ENCODE assay signal across 1 cellular context in the genomic region with DNA sequence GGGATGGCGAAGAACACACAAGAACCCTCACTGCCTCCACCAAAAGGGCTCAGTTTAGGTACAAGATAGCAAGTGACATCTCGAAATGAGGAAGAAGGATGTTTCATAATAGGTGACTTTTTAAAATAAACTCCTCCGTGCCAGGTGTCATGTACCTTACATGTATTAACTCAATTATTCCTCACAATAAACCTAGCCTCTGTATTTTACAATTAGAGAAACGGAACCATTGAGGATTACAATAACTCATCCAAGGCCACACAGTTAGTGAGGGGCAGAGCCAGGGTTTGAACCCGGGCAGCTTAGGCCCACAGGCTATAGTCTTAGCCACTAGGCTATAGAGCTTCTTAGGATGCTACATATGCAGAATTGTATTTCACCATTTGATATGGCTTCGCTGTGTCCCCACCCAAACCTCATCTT.
TF ChIP-seq lines count a peak whose summit lies in the region.

No MANE protein-coding gene starts in this region.

TF ChIP-seq in WTC11, 78 proteins besides CTCF, POLR2A, EP300 and RAD21 (continued from another document):
- TF ChIP-seq, protein P1, sequence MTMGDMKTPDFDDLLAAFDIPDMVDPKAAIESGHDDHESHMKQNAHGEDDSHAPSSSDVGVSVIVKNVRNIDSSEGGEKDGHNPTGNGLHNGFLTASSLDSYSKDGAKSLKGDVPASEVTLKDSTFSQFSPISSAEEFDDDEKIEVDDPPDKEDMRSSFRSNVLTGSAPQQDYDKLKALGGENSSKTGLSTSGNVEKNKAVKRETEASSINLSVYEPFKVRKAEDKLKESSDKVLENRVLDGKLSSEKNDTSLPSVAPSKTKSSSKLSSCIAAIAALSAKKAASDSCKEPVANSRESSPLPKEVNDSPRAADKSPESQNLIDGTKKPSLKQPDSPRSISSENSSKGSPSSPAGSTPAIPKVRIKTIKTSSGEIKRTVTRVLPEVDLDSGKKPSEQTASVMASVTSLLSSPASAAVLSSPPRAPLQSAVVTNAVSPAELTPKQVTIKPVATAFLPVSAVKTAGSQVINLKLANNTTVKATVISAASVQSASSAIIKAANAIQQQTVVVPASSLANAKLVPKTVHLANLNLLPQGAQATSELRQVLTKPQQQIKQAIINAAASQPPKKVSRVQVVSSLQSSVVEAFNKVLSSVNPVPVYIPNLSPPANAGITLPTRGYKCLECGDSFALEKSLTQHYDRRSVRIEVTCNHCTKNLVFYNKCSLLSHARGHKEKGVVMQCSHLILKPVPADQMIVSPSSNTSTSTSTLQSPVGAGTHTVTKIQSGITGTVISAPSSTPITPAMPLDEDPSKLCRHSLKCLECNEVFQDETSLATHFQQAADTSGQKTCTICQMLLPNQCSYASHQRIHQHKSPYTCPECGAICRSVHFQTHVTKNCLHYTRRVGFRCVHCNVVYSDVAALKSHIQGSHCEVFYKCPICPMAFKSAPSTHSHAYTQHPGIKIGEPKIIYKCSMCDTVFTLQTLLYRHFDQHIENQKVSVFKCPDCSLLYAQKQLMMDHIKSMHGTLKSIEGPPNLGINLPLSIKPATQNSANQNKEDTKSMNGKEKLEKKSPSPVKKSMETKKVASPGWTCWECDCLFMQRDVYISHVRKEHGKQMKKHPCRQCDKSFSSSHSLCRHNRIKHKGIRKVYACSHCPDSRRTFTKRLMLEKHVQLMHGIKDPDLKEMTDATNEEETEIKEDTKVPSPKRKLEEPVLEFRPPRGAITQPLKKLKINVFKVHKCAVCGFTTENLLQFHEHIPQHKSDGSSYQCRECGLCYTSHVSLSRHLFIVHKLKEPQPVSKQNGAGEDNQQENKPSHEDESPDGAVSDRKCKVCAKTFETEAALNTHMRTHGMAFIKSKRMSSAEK (CRISPR knock-in tag; IDR thresholded peaks at IDR 0.05; ENCODE audit: borderline replicate concordance), result peak; percentile 89; the same call in 1 of the 2 replicates
- TF ChIP-seq NFYB (CRISPR knock-in tag; conservative IDR thresholded peaks at IDR 0.05; ENCODE audit: low read depth) (no peak), NFATC4 (CRISPR knock-in tag; IDR thresholded peaks at IDR 0.05) (peak; percentile 83), OVOL2 (CRISPR knock-in tag; IDR thresholded peaks at IDR 0.05; ENCODE audit: borderline replicate concordance) (no peak), PRRX2 (CRISPR knock-in tag; IDR thresholded peaks at IDR 0.05) (peak; percentile 68; the same call in 1 of the 2 replicates), EMX1 (CRISPR knock-in tag; IDR thresholded peaks at IDR 0.05) (peak; percentile 86), ZNF317 (CRISPR knock-in tag; IDR thresholded peaks at IDR 0.05; ENCODE audit: borderline replicate concordance, low read depth) (no peak), SMAD3 (CRISPR knock-in tag; IDR thresholded peaks at IDR 0.05; ENCODE audit: borderline replicate concordance) (no peak), IRF2 (CRISPR knock-in tag; IDR thresholded peaks at IDR 0.05; ENCODE audit: borderline replicate concordance, low read depth) (no peak), MXD4 (CRISPR knock-in tag; IDR thresholded peaks at IDR 0.05; ENCODE audit: borderline replicate concordance) (no peak), SMAD4 (CRISPR knock-in tag; IDR thresholded peaks at IDR 0.05) (no peak), CREB1 (CRISPR knock-in tag; IDR thresholded peaks at IDR 0.05) (no peak), FOXP1 (CRISPR knock-in tag; IDR thresholded peaks at IDR 0.05; ENCODE audit: borderline replicate concordance) (no peak)
- TF ChIP-seq, protein P2, sequence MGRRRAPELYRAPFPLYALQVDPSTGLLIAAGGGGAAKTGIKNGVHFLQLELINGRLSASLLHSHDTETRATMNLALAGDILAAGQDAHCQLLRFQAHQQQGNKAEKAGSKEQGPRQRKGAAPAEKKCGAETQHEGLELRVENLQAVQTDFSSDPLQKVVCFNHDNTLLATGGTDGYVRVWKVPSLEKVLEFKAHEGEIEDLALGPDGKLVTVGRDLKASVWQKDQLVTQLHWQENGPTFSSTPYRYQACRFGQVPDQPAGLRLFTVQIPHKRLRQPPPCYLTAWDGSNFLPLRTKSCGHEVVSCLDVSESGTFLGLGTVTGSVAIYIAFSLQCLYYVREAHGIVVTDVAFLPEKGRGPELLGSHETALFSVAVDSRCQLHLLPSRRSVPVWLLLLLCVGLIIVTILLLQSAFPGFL (CRISPR knock-in tag; IDR thresholded peaks at IDR 0.05; ENCODE audit: borderline replicate concordance), result no peak
- TF ChIP-seq, protein P3, sequence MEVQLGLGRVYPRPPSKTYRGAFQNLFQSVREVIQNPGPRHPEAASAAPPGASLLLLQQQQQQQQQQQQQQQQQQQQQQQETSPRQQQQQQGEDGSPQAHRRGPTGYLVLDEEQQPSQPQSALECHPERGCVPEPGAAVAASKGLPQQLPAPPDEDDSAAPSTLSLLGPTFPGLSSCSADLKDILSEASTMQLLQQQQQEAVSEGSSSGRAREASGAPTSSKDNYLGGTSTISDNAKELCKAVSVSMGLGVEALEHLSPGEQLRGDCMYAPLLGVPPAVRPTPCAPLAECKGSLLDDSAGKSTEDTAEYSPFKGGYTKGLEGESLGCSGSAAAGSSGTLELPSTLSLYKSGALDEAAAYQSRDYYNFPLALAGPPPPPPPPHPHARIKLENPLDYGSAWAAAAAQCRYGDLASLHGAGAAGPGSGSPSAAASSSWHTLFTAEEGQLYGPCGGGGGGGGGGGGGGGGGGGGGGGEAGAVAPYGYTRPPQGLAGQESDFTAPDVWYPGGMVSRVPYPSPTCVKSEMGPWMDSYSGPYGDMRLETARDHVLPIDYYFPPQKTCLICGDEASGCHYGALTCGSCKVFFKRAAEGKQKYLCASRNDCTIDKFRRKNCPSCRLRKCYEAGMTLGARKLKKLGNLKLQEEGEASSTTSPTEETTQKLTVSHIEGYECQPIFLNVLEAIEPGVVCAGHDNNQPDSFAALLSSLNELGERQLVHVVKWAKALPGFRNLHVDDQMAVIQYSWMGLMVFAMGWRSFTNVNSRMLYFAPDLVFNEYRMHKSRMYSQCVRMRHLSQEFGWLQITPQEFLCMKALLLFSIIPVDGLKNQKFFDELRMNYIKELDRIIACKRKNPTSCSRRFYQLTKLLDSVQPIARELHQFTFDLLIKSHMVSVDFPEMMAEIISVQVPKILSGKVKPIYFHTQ (CRISPR knock-in tag; IDR thresholded peaks at IDR 0.05), result 0 out of 2 replicates have a peak, but pooled peaks have one; percentile 63
- TF ChIP-seq, protein P4, sequence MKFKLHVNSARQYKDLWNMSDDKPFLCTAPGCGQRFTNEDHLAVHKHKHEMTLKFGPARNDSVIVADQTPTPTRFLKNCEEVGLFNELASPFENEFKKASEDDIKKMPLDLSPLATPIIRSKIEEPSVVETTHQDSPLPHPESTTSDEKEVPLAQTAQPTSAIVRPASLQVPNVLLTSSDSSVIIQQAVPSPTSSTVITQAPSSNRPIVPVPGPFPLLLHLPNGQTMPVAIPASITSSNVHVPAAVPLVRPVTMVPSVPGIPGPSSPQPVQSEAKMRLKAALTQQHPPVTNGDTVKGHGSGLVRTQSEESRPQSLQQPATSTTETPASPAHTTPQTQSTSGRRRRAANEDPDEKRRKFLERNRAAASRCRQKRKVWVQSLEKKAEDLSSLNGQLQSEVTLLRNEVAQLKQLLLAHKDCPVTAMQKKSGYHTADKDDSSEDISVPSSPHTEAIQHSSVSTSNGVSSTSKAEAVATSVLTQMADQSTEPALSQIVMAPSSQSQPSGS (CRISPR knock-in tag; IDR thresholded peaks at IDR 0.05; ENCODE audit: borderline replicate concordance, low read depth), result no peak
- TF ChIP-seq, protein P5, sequence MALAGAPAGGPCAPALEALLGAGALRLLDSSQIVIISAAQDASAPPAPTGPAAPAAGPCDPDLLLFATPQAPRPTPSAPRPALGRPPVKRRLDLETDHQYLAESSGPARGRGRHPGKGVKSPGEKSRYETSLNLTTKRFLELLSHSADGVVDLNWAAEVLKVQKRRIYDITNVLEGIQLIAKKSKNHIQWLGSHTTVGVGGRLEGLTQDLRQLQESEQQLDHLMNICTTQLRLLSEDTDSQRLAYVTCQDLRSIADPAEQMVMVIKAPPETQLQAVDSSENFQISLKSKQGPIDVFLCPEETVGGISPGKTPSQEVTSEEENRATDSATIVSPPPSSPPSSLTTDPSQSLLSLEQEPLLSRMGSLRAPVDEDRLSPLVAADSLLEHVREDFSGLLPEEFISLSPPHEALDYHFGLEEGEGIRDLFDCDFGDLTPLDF (CRISPR knock-in tag; IDR thresholded peaks at IDR 0.05), result no peak
- TF ChIP-seq, protein P6, sequence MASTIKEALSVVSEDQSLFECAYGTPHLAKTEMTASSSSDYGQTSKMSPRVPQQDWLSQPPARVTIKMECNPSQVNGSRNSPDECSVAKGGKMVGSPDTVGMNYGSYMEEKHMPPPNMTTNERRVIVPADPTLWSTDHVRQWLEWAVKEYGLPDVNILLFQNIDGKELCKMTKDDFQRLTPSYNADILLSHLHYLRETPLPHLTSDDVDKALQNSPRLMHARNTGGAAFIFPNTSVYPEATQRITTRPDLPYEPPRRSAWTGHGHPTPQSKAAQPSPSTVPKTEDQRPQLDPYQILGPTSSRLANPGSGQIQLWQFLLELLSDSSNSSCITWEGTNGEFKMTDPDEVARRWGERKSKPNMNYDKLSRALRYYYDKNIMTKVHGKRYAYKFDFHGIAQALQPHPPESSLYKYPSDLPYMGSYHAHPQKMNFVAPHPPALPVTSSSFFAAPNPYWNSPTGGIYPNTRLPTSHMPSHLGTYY (CRISPR knock-in tag; IDR thresholded peaks at IDR 0.05), result peak; percentile 91
